In genomic region chr20:3900187-3900604, GRCh38 we compare ENCODE assay signal across 2 cellular contexts.
TF ChIP-seq lines count a peak whose summit lies in the region.

No MANE protein-coding gene starts in this region.

TF ChIP-seq in HepG2, 621 proteins besides CTCF, POLR2A, EP300 and RAD21:
- TF ChIP-seq RBM22 (optimal IDR thresholded peaks at IDR 0.05; ENCODE audit: low read length) (peak; percentile 26), PPARG (CRISPR knock-in tag; conservative IDR thresholded peaks at IDR 0.05) (no peak)

TF ChIP-seq in SK-N-SH, 30 proteins besides CTCF, POLR2A, EP300 and RAD21:
- TF ChIP-seq TCF12 (IDR thresholded peaks at IDR 0.05): no peak
- TF ChIP-seq TAF1 (IDR thresholded peaks at IDR 0.05; ENCODE audit: borderline replicate concordance, low read depth, low read length): no peak
- TF ChIP-seq ZBTB33 (IDR thresholded peaks at IDR 0.05; ENCODE audit: borderline replicate concordance, low read depth): no peak
- no peak for TF ChIP-seq SIN3A (IDR thresholded peaks at IDR 0.05; ENCODE audit: borderline replicate concordance, low read depth, low read length)
- TF ChIP-seq FOXJ3 (CRISPR knock-in tag; IDR thresholded peaks at IDR 0.05): no peak
